In the genomic region with DNA sequence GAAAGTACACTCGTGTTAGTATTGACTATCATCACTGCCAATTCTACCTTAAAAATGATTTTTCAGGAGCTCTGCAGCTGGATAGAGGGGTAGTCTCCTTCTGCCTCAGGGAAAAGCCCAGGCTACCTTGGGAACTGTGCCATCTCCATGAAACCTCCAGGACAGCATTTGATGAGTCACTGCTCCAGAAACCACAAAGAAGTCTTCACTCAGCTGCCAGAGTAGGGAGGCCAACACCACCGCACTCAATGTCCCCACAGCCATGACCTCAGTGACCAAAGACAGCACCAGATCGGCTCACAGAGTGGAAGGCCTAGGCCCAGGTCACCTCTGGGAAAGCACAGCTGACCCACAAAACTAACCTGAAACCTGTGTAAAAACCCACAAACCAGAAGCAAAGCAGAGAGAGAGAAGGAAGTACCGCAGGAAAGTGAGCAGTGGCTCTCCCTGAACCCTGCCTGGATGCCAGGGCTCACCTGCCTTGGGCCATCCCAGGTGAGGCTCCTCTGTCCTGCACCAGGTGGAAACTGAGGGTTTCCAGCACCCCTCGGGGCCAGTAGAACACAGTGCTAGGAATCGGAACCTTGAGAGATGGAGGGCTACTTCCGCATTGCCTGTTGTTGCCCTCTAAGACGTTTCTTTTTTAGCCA, we compare ENCODE assay signal across 3 cellular contexts.
TF ChIP-seq lines count a peak whose summit lies in the region.

No MANE protein-coding gene starts in this region.

TF ChIP-seq in liver, 16 proteins besides CTCF, POLR2A, EP300 and RAD21:
- TF ChIP-seq HNF4A (conservative IDR thresholded peaks at IDR 0.05) (no peak), TAF1 (conservative IDR thresholded peaks at IDR 0.05) (no peak), NR2F2 (IDR thresholded peaks at IDR 0.05) (peak; percentile 38), YY1 (IDR thresholded peaks at IDR 0.05) (no peak)
- TF ChIP-seq, protein P1, sequence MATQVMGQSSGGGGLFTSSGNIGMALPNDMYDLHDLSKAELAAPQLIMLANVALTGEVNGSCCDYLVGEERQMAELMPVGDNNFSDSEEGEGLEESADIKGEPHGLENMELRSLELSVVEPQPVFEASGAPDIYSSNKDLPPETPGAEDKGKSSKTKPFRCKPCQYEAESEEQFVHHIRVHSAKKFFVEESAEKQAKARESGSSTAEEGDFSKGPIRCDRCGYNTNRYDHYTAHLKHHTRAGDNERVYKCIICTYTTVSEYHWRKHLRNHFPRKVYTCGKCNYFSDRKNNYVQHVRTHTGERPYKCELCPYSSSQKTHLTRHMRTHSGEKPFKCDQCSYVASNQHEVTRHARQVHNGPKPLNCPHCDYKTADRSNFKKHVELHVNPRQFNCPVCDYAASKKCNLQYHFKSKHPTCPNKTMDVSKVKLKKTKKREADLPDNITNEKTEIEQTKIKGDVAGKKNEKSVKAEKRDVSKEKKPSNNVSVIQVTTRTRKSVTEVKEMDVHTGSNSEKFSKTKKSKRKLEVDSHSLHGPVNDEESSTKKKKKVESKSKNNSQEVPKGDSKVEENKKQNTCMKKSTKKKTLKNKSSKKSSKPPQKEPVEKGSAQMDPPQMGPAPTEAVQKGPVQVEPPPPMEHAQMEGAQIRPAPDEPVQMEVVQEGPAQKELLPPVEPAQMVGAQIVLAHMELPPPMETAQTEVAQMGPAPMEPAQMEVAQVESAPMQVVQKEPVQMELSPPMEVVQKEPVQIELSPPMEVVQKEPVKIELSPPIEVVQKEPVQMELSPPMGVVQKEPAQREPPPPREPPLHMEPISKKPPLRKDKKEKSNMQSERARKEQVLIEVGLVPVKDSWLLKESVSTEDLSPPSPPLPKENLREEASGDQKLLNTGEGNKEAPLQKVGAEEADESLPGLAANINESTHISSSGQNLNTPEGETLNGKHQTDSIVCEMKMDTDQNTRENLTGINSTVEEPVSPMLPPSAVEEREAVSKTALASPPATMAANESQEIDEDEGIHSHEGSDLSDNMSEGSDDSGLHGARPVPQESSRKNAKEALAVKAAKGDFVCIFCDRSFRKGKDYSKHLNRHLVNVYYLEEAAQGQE (IDR thresholded peaks at IDR 0.05): no peak

TF ChIP-seq in HepG2, 621 proteins besides CTCF, POLR2A, EP300 and RAD21:
- no peak for TF ChIP-seq FOXK1 (CRISPR knock-in tag; IDR thresholded peaks at IDR 0.05; ENCODE audit: borderline replicate concordance, low read depth)
- no peak for TF ChIP-seq NCOA5 (CRISPR knock-in tag; IDR thresholded peaks at IDR 0.05)
- no peak for TF ChIP-seq JUNB (CRISPR knock-in tag; IDR thresholded peaks at IDR 0.05; ENCODE audit: borderline replicate concordance)
- TF ChIP-seq SMAD3 (CRISPR knock-in tag; IDR thresholded peaks at IDR 0.05): no peak
- TF ChIP-seq ZNF333 (CRISPR knock-in tag; IDR thresholded peaks at IDR 0.05; ENCODE audit: borderline replicate concordance): no peak
- TF ChIP-seq, protein P2, sequence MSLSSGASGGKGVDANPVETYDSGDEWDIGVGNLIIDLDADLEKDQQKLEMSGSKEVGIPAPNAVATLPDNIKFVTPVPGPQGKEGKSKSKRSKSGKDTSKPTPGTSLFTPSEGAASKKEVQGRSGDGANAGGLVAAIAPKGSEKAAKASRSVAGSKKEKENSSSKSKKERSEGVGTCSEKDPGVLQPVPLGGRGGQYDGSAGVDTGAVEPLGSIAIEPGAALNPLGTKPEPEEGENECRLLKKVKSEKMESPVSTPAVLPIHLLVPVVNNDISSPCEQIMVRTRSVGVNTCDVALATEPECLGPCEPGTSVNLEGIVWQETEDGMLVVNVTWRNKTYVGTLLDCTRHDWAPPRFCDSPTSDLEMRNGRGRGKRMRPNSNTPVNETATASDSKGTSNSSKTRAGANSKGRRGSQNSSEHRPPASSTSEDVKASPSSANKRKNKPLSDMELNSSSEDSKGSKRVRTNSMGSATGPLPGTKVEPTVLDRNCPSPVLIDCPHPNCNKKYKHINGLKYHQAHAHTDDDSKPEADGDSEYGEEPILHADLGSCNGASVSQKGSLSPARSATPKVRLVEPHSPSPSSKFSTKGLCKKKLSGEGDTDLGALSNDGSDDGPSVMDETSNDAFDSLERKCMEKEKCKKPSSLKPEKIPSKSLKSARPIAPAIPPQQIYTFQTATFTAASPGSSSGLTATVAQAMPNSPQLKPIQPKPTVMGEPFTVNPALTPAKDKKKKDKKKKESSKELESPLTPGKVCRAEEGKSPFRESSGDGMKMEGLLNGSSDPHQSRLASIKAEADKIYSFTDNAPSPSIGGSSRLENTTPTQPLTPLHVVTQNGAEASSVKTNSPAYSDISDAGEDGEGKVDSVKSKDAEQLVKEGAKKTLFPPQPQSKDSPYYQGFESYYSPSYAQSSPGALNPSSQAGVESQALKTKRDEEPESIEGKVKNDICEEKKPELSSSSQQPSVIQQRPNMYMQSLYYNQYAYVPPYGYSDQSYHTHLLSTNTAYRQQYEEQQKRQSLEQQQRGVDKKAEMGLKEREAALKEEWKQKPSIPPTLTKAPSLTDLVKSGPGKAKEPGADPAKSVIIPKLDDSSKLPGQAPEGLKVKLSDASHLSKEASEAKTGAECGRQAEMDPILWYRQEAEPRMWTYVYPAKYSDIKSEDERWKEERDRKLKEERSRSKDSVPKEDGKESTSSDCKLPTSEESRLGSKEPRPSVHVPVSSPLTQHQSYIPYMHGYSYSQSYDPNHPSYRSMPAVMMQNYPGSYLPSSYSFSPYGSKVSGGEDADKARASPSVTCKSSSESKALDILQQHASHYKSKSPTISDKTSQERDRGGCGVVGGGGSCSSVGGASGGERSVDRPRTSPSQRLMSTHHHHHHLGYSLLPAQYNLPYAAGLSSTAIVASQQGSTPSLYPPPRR (CRISPR knock-in tag; IDR thresholded peaks at IDR 0.05; ENCODE audit: borderline replicate concordance): no peak
- TF ChIP-seq ZFYVE20 (CRISPR knock-in tag; IDR thresholded peaks at IDR 0.05; ENCODE audit: borderline replicate concordance, low read depth): no peak
- TF ChIP-seq, protein P3, sequence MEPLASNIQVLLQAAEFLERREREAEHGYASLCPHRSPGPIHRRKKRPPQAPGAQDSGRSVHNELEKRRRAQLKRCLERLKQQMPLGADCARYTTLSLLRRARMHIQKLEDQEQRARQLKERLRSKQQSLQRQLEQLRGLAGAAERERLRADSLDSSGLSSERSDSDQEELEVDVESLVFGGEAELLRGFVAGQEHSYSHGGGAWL (CRISPR knock-in tag; IDR thresholded peaks at IDR 0.05): no peak
- TF ChIP-seq PRMT3 (CRISPR knock-in tag; IDR thresholded peaks at IDR 0.05; ENCODE audit: borderline replicate concordance, low read depth): no peak
- no peak for TF ChIP-seq MBD4 (IDR thresholded peaks at IDR 0.05; ENCODE audit: borderline replicate concordance, low read length)
- TF ChIP-seq ZNF383 (CRISPR knock-in tag; IDR thresholded peaks at IDR 0.05; ENCODE audit: borderline replicate concordance): no peak
- TF ChIP-seq SP4 (CRISPR knock-in tag; IDR thresholded peaks at IDR 0.05): no peak
- TF ChIP-seq ZNF652 (CRISPR knock-in tag; IDR thresholded peaks at IDR 0.05; ENCODE audit: borderline replicate concordance, low read depth): no peak
- TF ChIP-seq KDM6A (CRISPR knock-in tag; IDR thresholded peaks at IDR 0.05; ENCODE audit: low read depth): no peak
- TF ChIP-seq, protein P4, sequence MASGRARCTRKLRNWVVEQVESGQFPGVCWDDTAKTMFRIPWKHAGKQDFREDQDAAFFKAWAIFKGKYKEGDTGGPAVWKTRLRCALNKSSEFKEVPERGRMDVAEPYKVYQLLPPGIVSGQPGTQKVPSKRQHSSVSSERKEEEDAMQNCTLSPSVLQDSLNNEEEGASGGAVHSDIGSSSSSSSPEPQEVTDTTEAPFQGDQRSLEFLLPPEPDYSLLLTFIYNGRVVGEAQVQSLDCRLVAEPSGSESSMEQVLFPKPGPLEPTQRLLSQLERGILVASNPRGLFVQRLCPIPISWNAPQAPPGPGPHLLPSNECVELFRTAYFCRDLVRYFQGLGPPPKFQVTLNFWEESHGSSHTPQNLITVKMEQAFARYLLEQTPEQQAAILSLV (CRISPR knock-in tag; IDR thresholded peaks at IDR 0.05; ENCODE audit: borderline replicate concordance): no peak
- no peak for TF ChIP-seq ZNF672 (CRISPR knock-in tag; IDR thresholded peaks at IDR 0.05)
- no peak for TF ChIP-seq SRF (IDR thresholded peaks at IDR 0.05; ENCODE audit: low read depth, low read length)
- TF ChIP-seq ZNF614 (CRISPR knock-in tag; IDR thresholded peaks at IDR 0.05; ENCODE audit: borderline replicate concordance): no peak

TF ChIP-seq in H1, 55 proteins besides CTCF, POLR2A, EP300 and RAD21 (continues in another document):
- TF ChIP-seq CHD2 (IDR thresholded peaks at IDR 0.05; ENCODE audit: low read length) (no peak), NRF1 (IDR thresholded peaks at IDR 0.05; ENCODE audit: low read depth, low read length) (no peak), ASH2L (IDR thresholded peaks at IDR 0.05; ENCODE audit: low read length) (no peak), EZH2 (IDR thresholded peaks at IDR 0.05; ENCODE audit: low read depth, low read length, severe bottlenecking) (no peak), CREB1 (IDR thresholded peaks at IDR 0.05) (no peak), SIN3A (conservative IDR thresholded peaks at IDR 0.05 in 1 of 2, IDR thresholded peaks at IDR 0.05 in 1 of 2; ENCODE audit: low read depth in 1 of 2, low read length in 2 of 2) (no peak), GABPA (IDR thresholded peaks at IDR 0.05; ENCODE audit: borderline replicate concordance, insufficient read depth, low read length) (no peak), PHF8 (conservative IDR thresholded peaks at IDR 0.05; ENCODE audit: low read depth, low read length) (no peak), FOSL1 (IDR thresholded peaks at IDR 0.05; ENCODE audit: insufficient read depth, low read depth, low read length) (no peak), POU5F1 (IDR thresholded peaks at IDR 0.05; ENCODE audit: low read depth, low read length) (no peak), KDM1A (IDR thresholded peaks at IDR 0.05; ENCODE audit: borderline replicate concordance, low read length) (no peak), SRF (IDR thresholded peaks at IDR 0.05; ENCODE audit: low read depth, low read length) (no peak), YY1 (IDR thresholded peaks at IDR 0.05; ENCODE audit: low read depth, low read length) (no peak)
- TF ChIP-seq, protein P5, sequence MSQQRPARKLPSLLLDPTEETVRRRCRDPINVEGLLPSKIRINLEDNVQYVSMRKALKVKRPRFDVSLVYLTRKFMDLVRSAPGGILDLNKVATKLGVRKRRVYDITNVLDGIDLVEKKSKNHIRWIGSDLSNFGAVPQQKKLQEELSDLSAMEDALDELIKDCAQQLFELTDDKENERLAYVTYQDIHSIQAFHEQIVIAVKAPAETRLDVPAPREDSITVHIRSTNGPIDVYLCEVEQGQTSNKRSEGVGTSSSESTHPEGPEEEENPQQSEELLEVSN (IDR thresholded peaks at IDR 0.05): no peak
- TF ChIP-seq, protein P6, sequence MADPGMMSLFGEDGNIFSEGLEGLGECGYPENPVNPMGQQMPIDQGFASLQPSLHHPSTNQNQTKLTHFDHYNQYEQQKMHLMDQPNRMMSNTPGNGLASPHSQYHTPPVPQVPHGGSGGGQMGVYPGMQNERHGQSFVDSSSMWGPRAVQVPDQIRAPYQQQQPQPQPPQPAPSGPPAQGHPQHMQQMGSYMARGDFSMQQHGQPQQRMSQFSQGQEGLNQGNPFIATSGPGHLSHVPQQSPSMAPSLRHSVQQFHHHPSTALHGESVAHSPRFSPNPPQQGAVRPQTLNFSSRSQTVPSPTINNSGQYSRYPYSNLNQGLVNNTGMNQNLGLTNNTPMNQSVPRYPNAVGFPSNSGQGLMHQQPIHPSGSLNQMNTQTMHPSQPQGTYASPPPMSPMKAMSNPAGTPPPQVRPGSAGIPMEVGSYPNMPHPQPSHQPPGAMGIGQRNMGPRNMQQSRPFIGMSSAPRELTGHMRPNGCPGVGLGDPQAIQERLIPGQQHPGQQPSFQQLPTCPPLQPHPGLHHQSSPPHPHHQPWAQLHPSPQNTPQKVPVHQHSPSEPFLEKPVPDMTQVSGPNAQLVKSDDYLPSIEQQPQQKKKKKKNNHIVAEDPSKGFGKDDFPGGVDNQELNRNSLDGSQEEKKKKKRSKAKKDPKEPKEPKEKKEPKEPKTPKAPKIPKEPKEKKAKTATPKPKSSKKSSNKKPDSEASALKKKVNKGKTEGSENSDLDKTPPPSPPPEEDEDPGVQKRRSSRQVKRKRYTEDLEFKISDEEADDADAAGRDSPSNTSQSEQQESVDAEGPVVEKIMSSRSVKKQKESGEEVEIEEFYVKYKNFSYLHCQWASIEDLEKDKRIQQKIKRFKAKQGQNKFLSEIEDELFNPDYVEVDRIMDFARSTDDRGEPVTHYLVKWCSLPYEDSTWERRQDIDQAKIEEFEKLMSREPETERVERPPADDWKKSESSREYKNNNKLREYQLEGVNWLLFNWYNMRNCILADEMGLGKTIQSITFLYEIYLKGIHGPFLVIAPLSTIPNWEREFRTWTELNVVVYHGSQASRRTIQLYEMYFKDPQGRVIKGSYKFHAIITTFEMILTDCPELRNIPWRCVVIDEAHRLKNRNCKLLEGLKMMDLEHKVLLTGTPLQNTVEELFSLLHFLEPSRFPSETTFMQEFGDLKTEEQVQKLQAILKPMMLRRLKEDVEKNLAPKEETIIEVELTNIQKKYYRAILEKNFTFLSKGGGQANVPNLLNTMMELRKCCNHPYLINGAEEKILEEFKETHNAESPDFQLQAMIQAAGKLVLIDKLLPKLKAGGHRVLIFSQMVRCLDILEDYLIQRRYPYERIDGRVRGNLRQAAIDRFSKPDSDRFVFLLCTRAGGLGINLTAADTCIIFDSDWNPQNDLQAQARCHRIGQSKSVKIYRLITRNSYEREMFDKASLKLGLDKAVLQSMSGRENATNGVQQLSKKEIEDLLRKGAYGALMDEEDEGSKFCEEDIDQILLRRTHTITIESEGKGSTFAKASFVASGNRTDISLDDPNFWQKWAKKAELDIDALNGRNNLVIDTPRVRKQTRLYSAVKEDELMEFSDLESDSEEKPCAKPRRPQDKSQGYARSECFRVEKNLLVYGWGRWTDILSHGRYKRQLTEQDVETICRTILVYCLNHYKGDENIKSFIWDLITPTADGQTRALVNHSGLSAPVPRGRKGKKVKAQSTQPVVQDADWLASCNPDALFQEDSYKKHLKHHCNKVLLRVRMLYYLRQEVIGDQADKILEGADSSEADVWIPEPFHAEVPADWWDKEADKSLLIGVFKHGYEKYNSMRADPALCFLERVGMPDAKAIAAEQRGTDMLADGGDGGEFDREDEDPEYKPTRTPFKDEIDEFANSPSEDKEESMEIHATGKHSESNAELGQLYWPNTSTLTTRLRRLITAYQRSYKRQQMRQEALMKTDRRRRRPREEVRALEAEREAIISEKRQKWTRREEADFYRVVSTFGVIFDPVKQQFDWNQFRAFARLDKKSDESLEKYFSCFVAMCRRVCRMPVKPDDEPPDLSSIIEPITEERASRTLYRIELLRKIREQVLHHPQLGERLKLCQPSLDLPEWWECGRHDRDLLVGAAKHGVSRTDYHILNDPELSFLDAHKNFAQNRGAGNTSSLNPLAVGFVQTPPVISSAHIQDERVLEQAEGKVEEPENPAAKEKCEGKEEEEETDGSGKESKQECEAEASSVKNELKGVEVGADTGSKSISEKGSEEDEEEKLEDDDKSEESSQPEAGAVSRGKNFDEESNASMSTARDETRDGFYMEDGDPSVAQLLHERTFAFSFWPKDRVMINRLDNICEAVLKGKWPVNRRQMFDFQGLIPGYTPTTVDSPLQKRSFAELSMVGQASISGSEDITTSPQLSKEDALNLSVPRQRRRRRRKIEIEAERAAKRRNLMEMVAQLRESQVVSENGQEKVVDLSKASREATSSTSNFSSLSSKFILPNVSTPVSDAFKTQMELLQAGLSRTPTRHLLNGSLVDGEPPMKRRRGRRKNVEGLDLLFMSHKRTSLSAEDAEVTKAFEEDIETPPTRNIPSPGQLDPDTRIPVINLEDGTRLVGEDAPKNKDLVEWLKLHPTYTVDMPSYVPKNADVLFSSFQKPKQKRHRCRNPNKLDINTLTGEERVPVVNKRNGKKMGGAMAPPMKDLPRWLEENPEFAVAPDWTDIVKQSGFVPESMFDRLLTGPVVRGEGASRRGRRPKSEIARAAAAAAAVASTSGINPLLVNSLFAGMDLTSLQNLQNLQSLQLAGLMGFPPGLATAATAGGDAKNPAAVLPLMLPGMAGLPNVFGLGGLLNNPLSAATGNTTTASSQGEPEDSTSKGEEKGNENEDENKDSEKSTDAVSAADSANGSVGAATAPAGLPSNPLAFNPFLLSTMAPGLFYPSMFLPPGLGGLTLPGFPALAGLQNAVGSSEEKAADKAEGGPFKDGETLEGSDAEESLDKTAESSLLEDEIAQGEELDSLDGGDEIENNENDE (IDR thresholded peaks at IDR 0.05; ENCODE audit: insufficient replicate concordance, low read length): no peak
- TF ChIP-seq, protein P7, sequence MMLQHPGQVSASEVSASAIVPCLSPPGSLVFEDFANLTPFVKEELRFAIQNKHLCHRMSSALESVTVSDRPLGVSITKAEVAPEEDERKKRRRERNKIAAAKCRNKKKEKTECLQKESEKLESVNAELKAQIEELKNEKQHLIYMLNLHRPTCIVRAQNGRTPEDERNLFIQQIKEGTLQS (IDR thresholded peaks at IDR 0.05; ENCODE audit: insufficient read depth, low read depth, low read length): no peak
